ENCODE assay signal across 17 cellular contexts in genomic region chr12:72261885-72262284, GRCh38. TPM values are rescaled to one million over a fixed set of nuclear protein-coding genes. Genes with fewer than 3 reads are reported as not detected.
"Had no signal": no experiment of that assay in that cellular context is flagged by ENCODE, and none has a peak within 500 bp of the region (broad histone marks: within the 10 kb centered on the region; RNA-seq: fewer than 3 reads in every experiment).

No MANE protein-coding gene starts in this region.

- H3K9me3 ChIP-seq: esophagus muscularis mucosa, gastrocnemius medialis, mucosa of descending colon, neutrophil, psoas muscle, right lobe of liver, tibial nerve had no signal

- H3K4me3 Mint-ChIP-seq: naive thymus-derived CD8-positive, alpha-beta T cell; stimulated activated effector memory CD8-positive, alpha-beta T cell treated with anti-CD3 and anti-CD28 coated beads, Interleukin-12 subunit alpha, Interleukin-12 subunit beta, amount 100 ng/mL, for 72 hours; stimulated activated naive CD8-positive, alpha-beta T cell treated with anti-CD3 and anti-CD28 coated beads, Interleukin-15, Interleukin-2, amounts not matched to agents 100 ng/mL and 50 ng/mL, for 24 hours had no signal

- H3K27me3 ChIP-seq: esophagus muscularis mucosa, gastrocnemius medialis, right lobe of liver, tibial nerve had no signal

- H3K9me3 Mint-ChIP-seq: naive thymus-derived CD8-positive, alpha-beta T cell; stimulated activated effector memory CD8-positive, alpha-beta T cell treated with anti-CD3 and anti-CD28 coated beads, Interleukin-12 subunit alpha, Interleukin-12 subunit beta, amount 100 ng/mL, for 72 hours; stimulated activated naive CD8-positive, alpha-beta T cell treated with anti-CD3 and anti-CD28 coated beads, Interleukin-15, Interleukin-2, amounts not matched to agents 100 ng/mL and 50 ng/mL, for 24 hours had no signal

- H3K36me3 ChIP-seq: esophagus muscularis mucosa, gastrocnemius medialis, neutrophil, right lobe of liver, tibial nerve had no signal

- H3K36me3 Mint-ChIP-seq: naive thymus-derived CD8-positive, alpha-beta T cell; stimulated activated effector memory CD8-positive, alpha-beta T cell treated with anti-CD3 and anti-CD28 coated beads, Interleukin-12 subunit alpha, Interleukin-12 subunit beta, amount 100 ng/mL, for 72 hours had no signal

- H3K4me1 ChIP-seq: esophagus muscularis mucosa, gastrocnemius medialis, psoas muscle, right lobe of liver, tibial nerve had no signal

- H3K4me1 Mint-ChIP-seq: naive thymus-derived CD8-positive, alpha-beta T cell; stimulated activated effector memory CD8-positive, alpha-beta T cell treated with anti-CD3 and anti-CD28 coated beads, Interleukin-12 subunit alpha, Interleukin-12 subunit beta, amount 100 ng/mL, for 72 hours had no signal

- H3K27ac Mint-ChIP-seq: naive thymus-derived CD8-positive, alpha-beta T cell; stimulated activated effector memory CD8-positive, alpha-beta T cell treated with anti-CD3 and anti-CD28 coated beads, Interleukin-12 subunit alpha, Interleukin-12 subunit beta, amount 100 ng/mL, for 72 hours; stimulated activated naive CD8-positive, alpha-beta T cell treated with anti-CD3 and anti-CD28 coated beads, Interleukin-15, Interleukin-2, amounts not matched to agents 100 ng/mL and 50 ng/mL, for 24 hours had no signal

- H3K27ac ChIP-seq: epithelial cell of prostate, esophagus muscularis mucosa, gastrocnemius medialis, neutrophil, psoas muscle, right lobe of liver, tibial nerve had no signal

- DNase-seq: effector memory CD4-positive, alpha-beta T cell; gastrocnemius medialis; islet precursor cell; mammary epithelial cell; mucosa of descending colon; naive thymus-derived CD8-positive, alpha-beta T cell; psoas muscle; retina; right lobe of liver; stimulated activated CD4-positive, alpha-beta T cell treated with anti-CD3 and anti-CD28 coated beads, Interleukin-4, amount 100 ng/mL, for 1 hour; stimulated activated CD8-positive, alpha-beta memory T cell treated with anti-CD3 and anti-CD28 coated beads, Interleukin-4, amount 100 ng/mL, for 48 hours had no signal

- H3K4me3 ChIP-seq: esophagus muscularis mucosa, gastrocnemius medialis, mucosa of descending colon, psoas muscle, right lobe of liver, tibial nerve had no signal

RNA-seq across cellular contexts. Expression of gene TRHDE, which starts 10.3 kb away (rescaled TPM):
- total RNA-seq: naive thymus-derived CD8-positive, alpha-beta T cell had no signal
- polyA plus RNA-seq: naive thymus-derived CD8-positive, alpha-beta T cell had no signal
